In the genomic region with DNA sequence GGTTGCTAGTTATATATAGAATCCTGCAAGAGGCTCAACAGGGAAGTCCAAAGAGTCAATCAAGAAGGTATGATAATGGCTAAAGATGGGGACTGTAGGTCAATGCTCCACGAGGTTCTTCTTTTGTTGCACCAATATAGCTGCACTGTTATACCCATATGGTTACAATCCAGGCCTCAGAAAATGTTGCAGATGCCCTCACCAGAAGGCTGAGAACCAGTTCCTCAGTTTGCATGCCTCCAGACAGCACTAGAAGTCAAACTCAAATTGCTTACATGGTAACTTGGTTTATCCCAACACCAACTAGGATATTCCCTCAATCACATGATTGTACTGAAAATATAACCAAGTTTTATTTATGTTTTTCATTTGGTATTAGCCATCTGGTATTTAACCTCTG, we compare ENCODE assay signal across 22 cellular contexts. TPM values are rescaled to one million over a fixed set of nuclear protein-coding genes. Genes with fewer than 3 reads are reported as not detected.
DNase-seq lines count a peak whose midpoint lies in the region; TF ChIP-seq lines count a peak whose summit lies in the region.
"Had no signal": no experiment of that assay in that cellular context is flagged by ENCODE, and none has a peak within 500 bp of the region (broad histone marks: within the 10 kb centered on the region; RNA-seq: fewer than 3 reads in every experiment).

No MANE protein-coding gene starts in this region.

- no peaks in the 10 kb centered on the region for H4K20me1 ChIP-seq in Karpas-422 (ENCODE audit: insufficient read depth, low read depth, low read length)

- TF ChIP-seq CTCF in neural crest cell (conservative IDR thresholded peaks at IDR 0.05) (no peak), lower leg skin (IDR thresholded peaks at IDR 0.05) (no peak)

- WGBS in lower leg skin, 2 donors = 52 to 61% methylated on average over 1 of the region's 1 CpG

- H3K4me1 Mint-ChIP-seq in neural crest cell = no peaks in the 10 kb centered on the region

- no peak overlapping the region for H3K9ac ChIP-seq in Karpas-422 (ENCODE audit: low read length)
- no peak overlapping the region for H3K9ac ChIP-seq in SK-N-MC (ENCODE audit: insufficient read length)

- DNase-seq in DMS53 (lab: John Stamatoyannopoulos, UW) (peak; percentile 21), DMS53 treated with DMSO at 0.1 percent for 48 hours (lab: John Stamatoyannopoulos, UW; ENCODE audit: unreplicated experiment) (no peak), Karpas-422 (no peak), SK-N-MC (ENCODE audit: low read depth, low spot score) (no peak), neural crest cell (ENCODE audit: low read depth, low spot score) (no peak), lower leg skin (ENCODE audit: low spot score in 2 of 2) (no peak)
- DNase-seq in stimulated activated CD4-positive, alpha-beta T cell treated with anti-CD3 and anti-CD28 coated beads, Interleukin-12 subunit alpha, Interleukin-12 subunit beta, amount 100 ng/mL, for 4 hours = no peak
- DNase-seq: 8988T; C1 segment of cervical spinal cord; Calu3; CD8-positive, alpha-beta memory T cell; DND-41; H7; NCI-H1048; NCI-H1417 treated with DMSO at 0.1 percent for 48 hours; NCI-H187; NCI-H446 treated with DMSO at 0.1 percent for 48 hours; NCI-H526 treated with DMSO at 0.1 percent for 48 hours; PC-3; Right ventricle myocardium superior had no signal

- intact Hi-C loops in lower leg skin (cut with DNase I; ENCODE audit: low total_unique reads) = no loop called here

- no peak for TF ChIP-seq POLR2A in lower leg skin (IDR thresholded peaks at IDR 0.05)

- H2AFZ ChIP-seq in Karpas-422 (ENCODE audit: low read length) = no peak overlapping the region

- H3K27ac ChIP-seq in Karpas-422 (ENCODE audit: low read length) = 0 out of 2 replicates have a peak overlapping the region, but pooled peaks have one; percentile 1
- peak overlapping the region; percentile 37 for H3K27ac ChIP-seq in SK-N-MC

- H3K4me3 ChIP-seq in Karpas-422 (ENCODE audit: low read length) = no peak overlapping the region
- H3K4me3 ChIP-seq in SK-N-MC = no peak overlapping the region
- no peak overlapping the region for H3K4me3 ChIP-seq in lower leg skin (ENCODE audit: low read depth, poor library complexity, severe bottlenecking)
- H3K4me3 ChIP-seq: GM12878, K562 had no signal

- H3K79me2 ChIP-seq in Karpas-422 (ENCODE audit: low read length) = no peaks in the 10 kb centered on the region

- H3K4me2 ChIP-seq in Karpas-422 (ENCODE audit: low read depth, low read length, poor library complexity, severe bottlenecking) = no peak overlapping the region

- no peaks in the 10 kb centered on the region for H3K27me3 ChIP-seq in Karpas-422 (ENCODE audit: low read length)

- H3K36me3 ChIP-seq in Karpas-422 (ENCODE audit: insufficient read depth, low read length) = peaks cover 10% of the 10 kb centered on the region
- peaks cover 6% of the 10 kb centered on the region for H3K36me3 ChIP-seq in SK-N-MC (ENCODE audit: insufficient read depth, low read length)

- H3K9me3 ChIP-seq in Karpas-422 (ENCODE audit: low read length) (no peaks in the 10 kb centered on the region), SK-N-MC (ENCODE audit: low read depth, low read length) (no peaks in the 10 kb centered on the region)

- peaks cover 11% of the 10 kb centered on the region for H3K36me3 Mint-ChIP-seq in neural crest cell (ENCODE audit: low read depth)

- no peaks in the 10 kb centered on the region for H3K9me3 Mint-ChIP-seq in neural crest cell
- H3K9me3 Mint-ChIP-seq: CD8-positive, alpha-beta memory T cell had no signal

- H3K9me2 ChIP-seq in Karpas-422 (replicated peaks; ENCODE audit: insufficient read depth, low read length) = no peaks in the 10 kb centered on the region

- H3K27ac Mint-ChIP-seq in neural crest cell (ENCODE audit: unreplicated experiment) = peak overlapping the region; percentile 19

- no peaks in the 10 kb centered on the region for H3K4me1 ChIP-seq in Karpas-422 (ENCODE audit: low read length)

- peak overlapping the region; percentile 44 for H3K4me3 Mint-ChIP-seq in neural crest cell
- H3K4me3 Mint-ChIP-seq: CD8-positive, alpha-beta memory T cell had no signal

- H3K27me3 Mint-ChIP-seq in neural crest cell (ENCODE audit: low read depth) = peaks cover 10% of the 10 kb centered on the region
- H3K27me3 Mint-ChIP-seq: CD8-positive, alpha-beta memory T cell had no signal

RNA-seq across cellular contexts. Expression of a gene that starts 12.1 kb away (rescaled TPM):
- total RNA-seq in Karpas-422 (2014; rRNA removed; shearing (Covaris generic); ENCODE audit: low replicate concordance) = 10,549 and 10,623 TPM in 2 replicates
- total RNA-seq in neural crest cell = 11,869 and 11,975 TPM in 2 replicates
- total RNA-seq in lower leg skin = over 10,000 TPM in 2 of 4 donors, 1,000 to 10,000 TPM in 2; 8,072 to 12,275 (median 10,774) TPM

RNA-seq across cellular contexts. Expression of a gene that starts 47.2 kb away (rescaled TPM):
- 42.9 and 65.9 TPM in 2 replicates for total RNA-seq in Karpas-422 (2014; rRNA removed; shearing (Covaris generic); ENCODE audit: low replicate concordance)
- 26.5 and 27.5 TPM in 2 replicates for total RNA-seq in neural crest cell
- 10 to 100 TPM; 22.6 to 29.6 (median 25.1) TPM for total RNA-seq in lower leg skin

RNA-seq across cellular contexts. Expression of a gene that starts 56.7 kb away (rescaled TPM):
- total RNA-seq in Karpas-422 (2014; rRNA removed; shearing (Covaris generic); ENCODE audit: low replicate concordance) = 10.7 and 12.8 TPM in 2 replicates
- total RNA-seq in neural crest cell (0.63 and 1.3 TPM in 2 replicates), lower leg skin (1 to 10 TPM in 3 of 4 donors, under 1 TPM in 1; 0.83 to 2.2 (median 1.6) TPM)
